18 cellular contexts compared by ENCODE assay signal in genomic region chr22:30216710-30217109, GRCh38. TPM values are rescaled to one million over a fixed set of nuclear protein-coding genes. Genes with fewer than 3 reads are reported as not detected.
"Had no signal": no experiment of that assay in that cellular context is flagged by ENCODE, and none has a peak within 500 bp of the region (broad histone marks: within the 10 kb centered on the region; RNA-seq: fewer than 3 reads in every experiment).

No MANE protein-coding gene starts in this region.

- H3K9me3 ChIP-seq: heart left ventricle, suprapubic skin, upper lobe of left lung had no signal

- DNase-seq: activated CD4-positive, alpha-beta T cell treated with anti-CD3 and anti-CD28 coated beads for 1 hour; activated CD8-positive, alpha-beta memory T cell treated with anti-CD3 and anti-CD28 coated beads for 24 hours; activated effector memory CD4-positive, alpha-beta T cell treated with anti-CD3 and anti-CD28 coated beads, Interleukin-2, amount 50 U/mL, for 16 hours; effector CD4-positive, alpha-beta T cell; foreskin melanocyte; islet precursor cell; mammary epithelial cell; nephron progenitor cell; stimulated activated CD4-positive, alpha-beta T cell treated with anti-CD3 and anti-CD28 coated beads, Interleukin-2, amount 100 ng/mL, for 48 hours; stimulated activated naive CD8-positive, alpha-beta T cell treated with anti-CD3 and anti-CD28 coated beads, Interleukin-15, Interleukin-2, amounts not matched to agents 100 U/mL and 50 U/mL, for 24 hours; upper lobe of left lung had no signal

- H3K27me3 ChIP-seq: cardiac muscle cell, upper lobe of left lung had no signal

- H3K36me3 ChIP-seq: cardiac muscle cell, heart left ventricle, suprapubic skin, upper lobe of left lung had no signal

- H3K4me3 Mint-ChIP-seq: nephron progenitor cell had no signal

- H3K4me1 Mint-ChIP-seq: nephron progenitor cell had no signal

- ATAC-seq: heart left ventricle; left lobe of liver; stimulated activated naive CD8-positive, alpha-beta T cell treated with anti-CD3 and anti-CD28 coated beads, Interleukin-15, Interleukin-2, amounts not matched to agents 100 U/mL and 50 U/mL, for 24 hours had no signal

- H3K4me3 ChIP-seq: cardiac muscle cell, heart left ventricle, suprapubic skin, upper lobe of left lung had no signal

- H3K9me3 Mint-ChIP-seq: nephron progenitor cell had no signal

- FAIRE-seq: astrocyte, endothelial cell of umbilical vein had no signal

- H3K27ac ChIP-seq: cardiac muscle cell, heart left ventricle, suprapubic skin, upper lobe of left lung had no signal

- H3K27ac Mint-ChIP-seq: nephron progenitor cell had no signal

RNA-seq across cellular contexts. Expression of gene OSM, which starts 49.9 kb away (rescaled TPM):
- total RNA-seq: astrocyte, cardiac muscle cell, endothelial cell of umbilical vein, mammary epithelial cell, osteoblast had no signal
- polyA plus RNA-seq: cardiac muscle cell, endothelial cell of umbilical vein, mammary epithelial cell had no signal
